Comparison of ENCODE assay signal across 35 cellular contexts in genomic region chr2:143930891-143931290, GRCh38.
"Had no signal": no experiment of that assay in that cellular context is flagged by ENCODE, and none has a peak within 500 bp of the region (broad histone marks: within the 10 kb centered on the region; RNA-seq: fewer than 3 reads in every experiment).

No MANE protein-coding gene starts in this region.

- H3K4me3 ChIP-seq: MG63 had no signal

- H3K27ac ChIP-seq: KMS-11 had no signal

- H3K9me3 ChIP-seq: MG63 had no signal

- H3K9ac ChIP-seq: KMS-11 had no signal

- H3K4me2 ChIP-seq: KMS-11 had no signal

- DNase-seq: Karpas-422, Kasumi-1, MG63, MM.1S, MV-4-11, NCI-H1048, NCI-H1092, NCI-H1092 treated with DMSO at 0.1 percent for 48 hours, NCI-H1105, NCI-H1105 treated with DMSO at 0.1 percent for 48 hours, NCI-H1417, NCI-H1417 treated with DMSO at 0.1 percent for 48 hours, NCI-H1436, NCI-H1436 treated with DMSO at 0.1 percent for 48 hours, NCI-H146, NCI-H1694, NCI-H1694 treated with DMSO at 0.1 percent for 48 hours, NCI-H187, NCI-H187 treated with DMSO at 0.1 percent for 48 hours, NCI-H1930, NCI-H2029, NCI-H2029 treated with DMSO at 0.1 percent for 48 hours, NCI-H2081, NCI-H2081 treated with DMSO at 0.1 percent for 48 hours, NCI-H2107, NCI-H2171, NCI-H2171 treated with DMSO at 0.1 percent for 48 hours, NCI-H2227 treated with DMSO at 0.1 percent for 48 hours, NCI-H226, NCI-H345, NCI-H446, NCI-H446 treated with DMSO at 0.1 percent for 48 hours, NCI-H510A, NCI-H510A treated with DMSO at 0.1 percent for 48 hours had no signal

- H3K27me3 ChIP-seq: MG63 had no signal

- H3K36me3 ChIP-seq: MG63 had no signal
